In genomic region chr14:72882047-72882446, GRCh38 we compare ENCODE assay signal across 3 cellular contexts.
TF ChIP-seq lines count a peak whose summit lies in the region.

No MANE protein-coding gene starts in this region.

TF ChIP-seq in HepG2, 621 proteins besides CTCF, POLR2A, EP300 and RAD21:
- TF ChIP-seq KLF13 (CRISPR knock-in tag; IDR thresholded peaks at IDR 0.05), result no peak
- TF ChIP-seq NRL (CRISPR knock-in tag; IDR thresholded peaks at IDR 0.05; ENCODE audit: borderline replicate concordance), result no peak
- TF ChIP-seq ZNF317 (CRISPR knock-in tag; IDR thresholded peaks at IDR 0.05), result no peak
- TF ChIP-seq ZNF333 (CRISPR knock-in tag; IDR thresholded peaks at IDR 0.05; ENCODE audit: borderline replicate concordance), result no peak
- no peak for TF ChIP-seq HHEX (CRISPR knock-in tag; IDR thresholded peaks at IDR 0.05)
- TF ChIP-seq NR1H2 (CRISPR knock-in tag; IDR thresholded peaks at IDR 0.05; ENCODE audit: borderline replicate concordance, low read depth), result no peak
- TF ChIP-seq HIVEP1 (CRISPR knock-in tag; IDR thresholded peaks at IDR 0.05), result no peak
- TF ChIP-seq MAFK (conservative IDR thresholded peaks at IDR 0.05 in 1 of 2, IDR thresholded peaks at IDR 0.05 in 1 of 2; ENCODE audit: low read length in 2 of 2), result peak; percentile 81 to 92
- peak; percentile 89 for TF ChIP-seq MAFF (IDR thresholded peaks at IDR 0.05; ENCODE audit: low read depth, low read length)
- no peak for TF ChIP-seq GPBP1L1 (CRISPR knock-in tag; IDR thresholded peaks at IDR 0.05)
- TF ChIP-seq HOXD1 (CRISPR knock-in tag; IDR thresholded peaks at IDR 0.05), result no peak

TF ChIP-seq in GM23338, 12 proteins besides CTCF, POLR2A, EP300 and RAD21 (continues in another document):
- TF ChIP-seq ZNF331 (CRISPR knock-in tag; IDR thresholded peaks at IDR 0.05; ENCODE audit: low read depth) (no peak), STAT1 (IDR thresholded peaks at IDR 0.05; ENCODE audit: unreplicated experiment) (no peak), NANOG (IDR thresholded peaks at IDR 0.05; ENCODE audit: borderline replicate concordance) (no peak), ZNF114 (CRISPR knock-in tag; IDR thresholded peaks at IDR 0.05) (no peak), ETS1 (IDR thresholded peaks at IDR 0.05) (no peak), EZH2 (IDR thresholded peaks at IDR 0.05; ENCODE audit: low read depth, unreplicated experiment) (no peak), POLR2AphosphoS5 (IDR thresholded peaks at IDR 0.05; ENCODE audit: low read depth) (no peak), EZH2phosphoT487 (IDR thresholded peaks at IDR 0.05; ENCODE audit: unreplicated experiment) (no peak), JUNB (IDR thresholded peaks at IDR 0.05; ENCODE audit: unreplicated experiment) (no peak), CREB1 (CRISPR knock-in tag; IDR thresholded peaks at IDR 0.05; ENCODE audit: low read depth) (no peak), REST (IDR thresholded peaks at IDR 0.05; ENCODE audit: unreplicated experiment) (no peak)

TF ChIP-seq in H1, 55 proteins besides CTCF, POLR2A, EP300 and RAD21:
- TF ChIP-seq MAFK (IDR thresholded peaks at IDR 0.05; ENCODE audit: low read depth, low read length), result peak; percentile 49; the same call in 1 of the 2 replicates
- TF ChIP-seq BACH1 (IDR thresholded peaks at IDR 0.05; ENCODE audit: low read length), result no peak
